ENCODE assay signal across 9 cellular contexts in genomic region chr9:133184971-133185370, GRCh38. TPM values are rescaled to one million over a fixed set of nuclear protein-coding genes. Genes with fewer than 3 reads are reported as not detected.
DNase-seq lines count a peak whose midpoint lies in the region; ATAC-seq, FAIRE-seq and TF ChIP-seq lines count a peak whose summit lies in the region.
"Had no signal": no experiment of that assay in that cellular context is flagged by ENCODE, and none has a peak within 500 bp of the region (broad histone marks: within the 10 kb centered on the region; RNA-seq: fewer than 3 reads in every experiment).

No MANE protein-coding gene starts in this region.

- H3K36me3 Mint-ChIP-seq in CD4-positive, alpha-beta T cell (ENCODE audit: low read depth) = no peaks in the 10 kb centered on the region
- no peaks in the 10 kb centered on the region; a peak in 1 of 7 replicates for H3K36me3 Mint-ChIP-seq in H9 (ENCODE audit: insufficient read depth in 1 of 3, low read depth in 3 of 3)
- no peaks in the 10 kb centered on the region for H3K36me3 Mint-ChIP-seq in activated T-cell treated with anti-CD3 and anti-CD28 coated beads, Interleukin-2, amount 50 U/mL, for 24 hours (ENCODE audit: low read depth)
- H3K36me3 Mint-ChIP-seq: IgD-negative memory B cell had no signal

- no peak overlapping the region for H3K4me2 ChIP-seq in H9 (ENCODE audit: insufficient read depth, insufficient read length, low read length)

- H3K14ac ChIP-seq in H9 (ENCODE audit: insufficient read depth, low read length) = no peak overlapping the region

- H3K23me2 ChIP-seq in H9 (ENCODE audit: insufficient read length, low read depth, low read length, poor library complexity, severe bottlenecking) = no peaks in the 10 kb centered on the region

- H3K79me2 ChIP-seq in H9 (ENCODE audit: insufficient read depth, low read length) = no peaks in the 10 kb centered on the region

- no peak overlapping the region for H2BK12ac ChIP-seq in H9 (ENCODE audit: insufficient read length, low read depth, low read length)

- no peak overlapping the region for H3K4me3 ChIP-seq in pancreas

- H4K8ac ChIP-seq in H9 (replicated peaks; ENCODE audit: insufficient read length, low read depth, low read length) = no peak overlapping the region

- H3K9me3 Mint-ChIP-seq in CD4-positive, alpha-beta T cell = no peaks in the 10 kb centered on the region
- H3K9me3 Mint-ChIP-seq in H9 = no peaks in the 10 kb centered on the region; a peak in 1 of 5 replicates
- no peaks in the 10 kb centered on the region for H3K9me3 Mint-ChIP-seq in activated T-cell treated with anti-CD3 and anti-CD28 coated beads, Interleukin-2, amount 50 U/mL, for 24 hours
- H3K9me3 Mint-ChIP-seq: IgD-negative memory B cell had no signal

- H2BK20ac ChIP-seq in H9 (ENCODE audit: low read depth, low read length, poor library complexity, severe bottlenecking) = no peak overlapping the region

- intact Hi-C loops in CD4-positive, alpha-beta T cell (cut with DNase I, micrococcal nuclease) = loop anchor here in 1 of 2 experiments (5.0 kb wide), 1 partner anchor 152 kb away; the partner anchor contains the start of gene SURF6
- intact Hi-C loops in pancreas (cut with DNase I) = loop anchor here in 2 of 3 donors (5.0 to 10.0 kb wide), 4 partner anchors 147 to 302 kb away; partner anchors contain the start of gene SURF6 (in 1 of the 2)

- POLR2A ChIA-PET in CD4-positive, alpha-beta T cell (lab: Charles Lee) = no interaction called here

- no peaks in the 10 kb centered on the region for H3K36me3 ChIP-seq in pancreas

- no peak overlapping the region for H3K9ac ChIP-seq in H9 (ENCODE audit: extremely low read depth, insufficient read length, low read length)

- H4K91ac ChIP-seq in H9 (ENCODE audit: insufficient read length, low read depth, low read length) = no peak overlapping the region

- no peak overlapping the region for H3K27ac ChIP-seq in CD4-positive, alpha-beta T cell (ENCODE audit: low read depth, low read length)
- H3K27ac ChIP-seq in H9 (ENCODE audit: insufficient read length, low read depth, low read length) = no peak overlapping the region
- no peak overlapping the region for H3K27ac ChIP-seq in pancreas

- no peaks in the 10 kb centered on the region for H3K4me1 ChIP-seq in H9 (ENCODE audit: insufficient read depth, low read length)
- H3K4me1 ChIP-seq in pancreas = no peaks in the 10 kb centered on the region

- H3K4ac ChIP-seq in H9 (ENCODE audit: low read depth, low read length) = no peak overlapping the region

- H3K56ac ChIP-seq in H9 (ENCODE audit: insufficient read length, low read depth, low read length) = no peak overlapping the region

- CTCF ChIA-PET in CD4-positive, alpha-beta T cell (lab: Charles Lee) = interaction anchor here (0.6 to 2.1 kb wide), 5 partner anchors 11 to 1534 kb away, joined by 3 to 7 read pairs (median 5); no protein-coding TSS in a partner anchor

- H4K20me1 ChIP-seq in H9 (ENCODE audit: control insufficient read depth, insufficient read depth, insufficient read length) = no peaks in the 10 kb centered on the region

- H3K79me1 ChIP-seq in H9 (ENCODE audit: insufficient read depth, low read depth, low read length, poor library complexity, severe bottlenecking) = no peaks in the 10 kb centered on the region

- WGBS in H9 (ENCODE audit: extremely low coverage, insufficient read length, low lambda C conversion rate) = no CpG with 5 or more reads among the region's 8 CpGs
- 6 to 13% methylated on average over 7 of the region's 8 CpGs for WGBS in pancreas, 2 donors

- no peak overlapping the region for H2BK15ac ChIP-seq in H9 (ENCODE audit: low read depth, low read length)

- peak; percentile 55 for TF ChIP-seq CTCF in CD4-positive, alpha-beta T cell (IDR thresholded peaks at IDR 0.05)
- peak; percentile 59 for TF ChIP-seq CTCF in H9 (conservative IDR thresholded peaks at IDR 0.05)
- TF ChIP-seq CTCF in pancreas (IDR thresholded peaks at IDR 0.05) = peak in 2 of 4 donors; percentile 32 to 38

- H2AFZ ChIP-seq in H9 (ENCODE audit: low read length) = no peak overlapping the region

- peaks cover 14% of the 10 kb centered on the region for H3K27me3 ChIP-seq in CD4-positive, alpha-beta T cell (ENCODE audit: control insufficient read depth, insufficient read depth, low read length)
- no peaks in the 10 kb centered on the region for H3K27me3 ChIP-seq in H9 (ENCODE audit: insufficient read depth, low read length)
- H3K27me3 ChIP-seq in pancreas = no peaks in the 10 kb centered on the region

- peaks cover 31% of the 10 kb centered on the region for H3K27me3 Mint-ChIP-seq in CD4-positive, alpha-beta T cell
- H3K27me3 Mint-ChIP-seq in H9 (ENCODE audit: low read depth) = peaks cover 61% of the 10 kb centered on the region
- peaks cover 59% of the 10 kb centered on the region for H3K27me3 Mint-ChIP-seq in activated T-cell treated with anti-CD3 and anti-CD28 coated beads, Interleukin-2, amount 50 U/mL, for 24 hours

- no peak overlapping the region for H2BK5ac ChIP-seq in H9 (ENCODE audit: insufficient read length, low read length)

- no peak overlapping the region for H3K18ac ChIP-seq in H9 (ENCODE audit: insufficient read length, low read depth, low read length)

- ATAC-seq in CD4-positive, alpha-beta T cell (ENCODE audit: poor library complexity) = peak; percentile 58
- peak; percentile 72 to 91 (median 87) for ATAC-seq in pancreas
- ATAC-seq in GM18907 (IDR thresholded peaks at IDR 0.05; ENCODE audit: unreplicated experiment) = no peak
- no peak for ATAC-seq in GM21390 (IDR thresholded peaks at IDR 0.05; ENCODE audit: unreplicated experiment)

- H3K4me1 Mint-ChIP-seq in CD4-positive, alpha-beta T cell (ENCODE audit: low read depth) = peaks cover 19% of the 10 kb centered on the region
- peaks cover 2 to 7% of the 10 kb centered on the region in 2 experiments; a peak in 3 of 4 replicates for H3K4me1 Mint-ChIP-seq in H9
- peaks cover 24% of the 10 kb centered on the region for H3K4me1 Mint-ChIP-seq in activated T-cell treated with anti-CD3 and anti-CD28 coated beads, Interleukin-2, amount 50 U/mL, for 24 hours (ENCODE audit: low read depth)

- no peaks in the 10 kb centered on the region for H3K9me3 ChIP-seq in CD4-positive, alpha-beta T cell (ENCODE audit: control insufficient read depth, low read length)
- H3K9me3 ChIP-seq in H9 (ENCODE audit: control insufficient read depth, low read depth, low read length) = no peaks in the 10 kb centered on the region
- H3K9me3 ChIP-seq in pancreas = no peaks in the 10 kb centered on the region

- H3K23ac ChIP-seq in H9 (ENCODE audit: insufficient read length, low read depth, low read length) = no peak overlapping the region

- DNase-seq in CD4-positive, alpha-beta T cell = peak in 3 of 10 experiments; percentile 16 to 27 (median 24)
- no peak for DNase-seq in H9
- DNase-seq in NCI-H510A (lab: John Stamatoyannopoulos, UW) = peak; percentile 38
- DNase-seq in activated T-cell treated with anti-CD3 and anti-CD28 coated beads, Interleukin-2, amount 50 U/mL, for 24 hours = no peak
- DNase-seq in foreskin melanocyte = peak; percentile 49
- DNase-seq in pancreas = peak in 2 of 6 donors; percentile 30 to 42

- H2BK120ac ChIP-seq in H9 (ENCODE audit: low read depth, low read length, poor library complexity, severe bottlenecking) = no peak overlapping the region

- H3T11ph ChIP-seq in H9 (ENCODE audit: low read length) = no peak overlapping the region

- FAIRE-seq in pancreas (lab: Jason Lieb, UNC) = no peak

- H2AK5ac ChIP-seq in H9 (ENCODE audit: insufficient read length, low read length) = no peak overlapping the region

- H4K5ac ChIP-seq in H9 (ENCODE audit: insufficient read length, low read depth, low read length) = no peak overlapping the region

- H3K4me3 Mint-ChIP-seq in CD4-positive, alpha-beta T cell = peak overlapping the region; percentile 12
- H3K4me3 Mint-ChIP-seq in H9 = peak overlapping the region in 1 of 2 experiments; percentile 60; a peak in 2 of 5 replicates
- no peak overlapping the region for H3K4me3 Mint-ChIP-seq in activated T-cell treated with anti-CD3 and anti-CD28 coated beads, Interleukin-2, amount 50 U/mL, for 24 hours
- H3K4me3 Mint-ChIP-seq: IgD-negative memory B cell had no signal

- no peak overlapping the region for H3K27ac Mint-ChIP-seq in CD4-positive, alpha-beta T cell
- H3K27ac Mint-ChIP-seq in H9 = no peak overlapping the region
- H3K27ac Mint-ChIP-seq in activated T-cell treated with anti-CD3 and anti-CD28 coated beads, Interleukin-2, amount 50 U/mL, for 24 hours = peak overlapping the region; percentile 6
- H3K27ac Mint-ChIP-seq: IgD-negative memory B cell had no signal

RNA-seq across cellular contexts. Expression of gene GBGT1, which starts 21.3 kb away (rescaled TPM):
- total RNA-seq in CD4-positive, alpha-beta T cell = 1 to 10 TPM; 1.3 to 1.8 TPM
- total RNA-seq in H9 (2021) = 9.3 TPM in 2 replicates
- total RNA-seq in pancreas = 10 to 100 TPM in 1 of 6 donors, 1 to 10 TPM in 5; 1.5 to 11.9 (median 3.1) TPM
- polyA plus RNA-seq in pancreas = 1 to 10 TPM; 4.5 to 4.6 TPM

RNA-seq across cellular contexts. Expression of gene OBP2B, which starts 24.1 kb away (rescaled TPM):
- not detected for total RNA-seq in CD4-positive, alpha-beta T cell
- total RNA-seq in H9 (2021) (not detected in 2 replicates), pancreas (not detected)
- polyA plus RNA-seq in pancreas = not detected
- polyA plus RNA-seq: IgD-negative memory B cell had no signal

Comparison
In these comparisons a context has a peak if more than half of its experiments do, and no peak if none do; other contexts are left out.
1. ATAC-seq: peak in CD4-positive, alpha-beta T cell (single experiment) and pancreas (4 of 4); none in GM18907 (single experiment) and GM21390 (single experiment).
2. DNase-seq: peak in NCI-H510A (single experiment) and foreskin melanocyte (single experiment); none in H9 (single experiment) and activated T-cell treated with anti-CD3 and anti-CD28 coated beads, Interleukin-2, amount 50 U/mL, for 24 hours (single experiment).